In genomic region chr12:65878540-65878939, GRCh38 we compare ENCODE assay signal across 1 cellular context.
TF ChIP-seq lines count a peak whose summit lies in the region.

No MANE protein-coding gene starts in this region.

TF ChIP-seq in SK-N-SH, 30 proteins besides CTCF, POLR2A, EP300 and RAD21 (continued from another document):
- no peak for TF ChIP-seq FOSL2 (IDR thresholded peaks at IDR 0.05; ENCODE audit: borderline replicate concordance, low read depth)
